ENCODE assay signal across 24 cellular contexts in the genomic region with DNA sequence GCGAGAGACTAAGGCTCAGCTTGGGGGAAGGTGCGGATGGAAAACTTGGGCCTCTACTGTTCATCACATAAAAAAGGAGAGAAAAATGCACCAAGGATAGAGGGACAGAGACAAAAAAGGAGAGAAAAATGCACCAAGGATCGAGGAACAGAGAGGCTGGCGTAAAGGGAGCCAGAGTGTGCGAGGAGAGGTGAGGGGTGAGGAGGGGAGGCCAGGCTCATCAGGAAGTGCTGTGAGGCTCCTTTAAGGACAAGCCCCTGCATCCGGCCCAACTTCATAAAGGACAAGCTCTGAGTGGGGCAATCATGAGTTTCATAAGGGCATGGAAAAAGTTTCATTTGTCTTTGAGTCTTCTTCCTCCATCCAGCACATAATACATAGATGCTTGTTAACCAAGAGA.
"Had no signal": no experiment of that assay in that cellular context is flagged by ENCODE, and none has a peak within 500 bp of the region (broad histone marks: within the 10 kb centered on the region; RNA-seq: fewer than 3 reads in every experiment).

No MANE protein-coding gene starts in this region.

- H3K4me1 Mint-ChIP-seq: immature natural killer cell, memory B cell had no signal

- DNase-seq: effector memory CD8-positive, alpha-beta T cell; esophagus squamous epithelium; foreskin fibroblast; glutamatergic neuron; immature natural killer cell; kidney; left cardiac atrium; left ventricle myocardium inferior; lower lobe of right lung; midbrain; naive B cell; posterior cingulate gyrus; sigmoid colon; stimulated activated naive CD4-positive, alpha-beta T cell; stomach; substantia nigra; transverse colon had no signal

- H3K27ac ChIP-seq: epithelial cell of prostate, esophagus squamous epithelium, gastroesophageal sphincter, left ventricle myocardium inferior, lower lobe of right lung, right atrium auricular region, sigmoid colon, skin epidermis, thoracic aorta, transverse colon had no signal

- H3K36me3 Mint-ChIP-seq: immature natural killer cell had no signal

- H3K9me3 ChIP-seq: lower lobe of right lung, right atrium auricular region, thoracic aorta, transverse colon had no signal

- H3K4me3 ChIP-seq: esophagus squamous epithelium, gastroesophageal sphincter, left ventricle myocardium inferior, lower lobe of right lung, right atrium auricular region, sigmoid colon, skin epidermis, stomach, thoracic aorta, transverse colon had no signal

- ATAC-seq: effector memory CD8-positive, alpha-beta T cell; gastroesophageal sphincter; left cardiac atrium; lower lobe of right lung had no signal

- H3K4me1 ChIP-seq: lower lobe of right lung had no signal

- H3K36me3 ChIP-seq: esophagus squamous epithelium, gastroesophageal sphincter, left ventricle myocardium inferior, lower lobe of right lung, right atrium auricular region, sigmoid colon, stomach, thoracic aorta, transverse colon had no signal

- H3K27me3 ChIP-seq: esophagus squamous epithelium, gastroesophageal sphincter, right atrium auricular region, sigmoid colon, stomach, transverse colon had no signal

- H3K4me3 Mint-ChIP-seq: dendritic cell treated with granulocyte-macrophage colony-stimulating factor and Interleukin-4, amounts not matched to agents 40 ng/mL and 50 ng/mL, for 4 days; effector memory CD8-positive, alpha-beta T cell; immature natural killer cell; memory B cell; naive B cell had no signal

- H3K27ac Mint-ChIP-seq: dendritic cell treated with granulocyte-macrophage colony-stimulating factor and Interleukin-4, amounts not matched to agents 40 ng/mL and 50 ng/mL, for 4 days; effector memory CD8-positive, alpha-beta T cell; immature natural killer cell; memory B cell; naive B cell had no signal
